10 cellular contexts compared by ENCODE assay signal in genomic region chr20:31846793-31847138, GRCh38. TPM values are rescaled to one million over a fixed set of nuclear protein-coding genes. Genes with fewer than 3 reads are reported as not detected.
"Had no signal": no experiment of that assay in that cellular context is flagged by ENCODE, and none has a peak within 500 bp of the region (broad histone marks: within the 10 kb centered on the region; RNA-seq: fewer than 3 reads in every experiment).

No MANE protein-coding gene starts in this region.

- DNase-seq: lower lobe of right lung had no signal

- H3K36me3 Mint-ChIP-seq: mesothelial cell of epicardium had no signal

- H3K4me1 Mint-ChIP-seq: activated B cell treated with CpG ODN at 0.5 μM for 24 hours; activated CD4-positive, alpha-beta T cell treated with anti-CD3 and anti-CD28 coated beads, Interleukin-2, amount 10 ng/mL, durations not matched to agents 24 days and 14 days; activated T-helper 17 cell treated with anti-CD3 and anti-CD28 coated beads, Interleukin-2, amount 50 U/mL, for 72 hours had no signal

- H3K9me3 Mint-ChIP-seq: activated B cell treated with CpG ODN at 0.5 μM for 24 hours; activated CD4-positive, alpha-beta T cell treated with anti-CD3 and anti-CD28 coated beads, Interleukin-2, amount 10 ng/mL, durations not matched to agents 24 days and 14 days; activated T-helper 17 cell treated with anti-CD3 and anti-CD28 coated beads, Interleukin-2, amount 50 U/mL, for 72 hours; mesothelial cell of epicardium had no signal

- H3K4me3 Mint-ChIP-seq: activated B cell treated with CpG ODN at 0.5 μM for 24 hours; activated CD4-positive, alpha-beta T cell treated with anti-CD3 and anti-CD28 coated beads, Interleukin-2, amount 10 ng/mL, durations not matched to agents 24 days and 14 days; activated T-helper 17 cell treated with anti-CD3 and anti-CD28 coated beads, Interleukin-2, amount 50 U/mL, for 72 hours; mesothelial cell of epicardium; T-helper 17 cell had no signal

- H3K27ac Mint-ChIP-seq: activated B cell treated with CpG ODN at 0.5 μM for 24 hours; activated CD4-positive, alpha-beta T cell treated with anti-CD3 and anti-CD28 coated beads, Interleukin-2, amount 10 ng/mL, durations not matched to agents 24 days and 14 days; activated T-helper 17 cell treated with anti-CD3 and anti-CD28 coated beads, Interleukin-2, amount 50 U/mL, for 72 hours; mesothelial cell of epicardium; T-helper 17 cell had no signal

RNA-seq across cellular contexts. Expression of gene FOXS1, which starts 1.4 kb away (rescaled TPM):
- total RNA-seq: activated B cell treated with CpG ODN at 0.5 μM for 24 hours; activated CD4-positive, alpha-beta T cell treated with anti-CD3 and anti-CD28 coated beads, Interleukin-2, amount 10 ng/mL, durations not matched to agents 24 days and 14 days; activated T-helper 17 cell treated with anti-CD3 and anti-CD28 coated beads, Interleukin-2, amount 50 U/mL, for 72 hours; epithelial cell of proximal tubule; pulmonary artery endothelial cell; T-helper 17 cell had no signal

RNA-seq across cellular contexts. Expression of gene DUSP15, which starts 23.6 kb away (rescaled TPM):
- total RNA-seq: activated CD4-positive, alpha-beta T cell treated with anti-CD3 and anti-CD28 coated beads, Interleukin-2, amount 10 ng/mL, durations not matched to agents 24 days and 14 days; activated T-helper 17 cell treated with anti-CD3 and anti-CD28 coated beads, Interleukin-2, amount 50 U/mL, for 72 hours; epithelial cell of proximal tubule; pulmonary artery endothelial cell; T-helper 17 cell had no signal

RNA-seq across cellular contexts. Expression of gene TTLL9, which starts 23.7 kb away (rescaled TPM):
- total RNA-seq: activated CD4-positive, alpha-beta T cell treated with anti-CD3 and anti-CD28 coated beads, Interleukin-2, amount 10 ng/mL, durations not matched to agents 24 days and 14 days; activated T-helper 17 cell treated with anti-CD3 and anti-CD28 coated beads, Interleukin-2, amount 50 U/mL, for 72 hours; cardiac septum; epithelial cell of proximal tubule; myocyte; T-helper 17 cell had no signal

RNA-seq across cellular contexts. Expression of gene MYLK2, which starts 27.6 kb away (rescaled TPM):
- total RNA-seq: activated B cell treated with CpG ODN at 0.5 μM for 24 hours, epithelial cell of proximal tubule, lower lobe of right lung, T-helper 17 cell had no signal
